Comparison of ENCODE assay signal across 16 cellular contexts in genomic region chr1:27237112-27237511, GRCh38.
"Had no signal": no experiment of that assay in that cellular context is flagged by ENCODE, and none has a peak within 500 bp of the region (broad histone marks: within the 10 kb centered on the region; RNA-seq: fewer than 3 reads in every experiment).

No MANE protein-coding gene starts in this region.

- H3K27me3 Mint-ChIP-seq: activated CD4-positive, alpha-beta T cell treated with anti-CD3 and anti-CD28 coated beads, Interleukin-2, amount 10 ng/mL, durations not matched to agents 7 days and 5 days; stimulated activated memory B cell treated with anti-CD40 and anti-IgM and Interleukin-4, amounts not matched to agents 10 μg/mL and 1 μg/mL and 100 μg/mL, for 72 hours had no signal

- DNase-seq: activated CD4-positive, alpha-beta T cell treated with anti-CD3 and anti-CD28 coated beads, Interleukin-2, amount 10 ng/mL, durations not matched to agents 7 days and 5 days; activated gamma-delta T cell treated with Interleukin-2 at 50 U/mL for 16 hours; aorta; effector CD4-positive, alpha-beta T cell; foreskin melanocyte; head of caudate nucleus; mammary epithelial cell; tibial artery had no signal

- H3K36me3 ChIP-seq: cardiac muscle cell, neutrophil, right atrium auricular region, tibial artery, vagina had no signal

- H3K4me3 ChIP-seq: cardiac muscle cell, right atrium auricular region, smooth muscle cell, tibial artery, vagina had no signal

- ATAC-seq: stimulated activated memory B cell treated with anti-CD40 and anti-IgM and Interleukin-4, amounts not matched to agents 10 μg/mL and 1 μg/mL and 100 μg/mL, for 72 hours; WTC11 had no signal

- H3K9me3 Mint-ChIP-seq: activated CD4-positive, alpha-beta T cell treated with anti-CD3 and anti-CD28 coated beads, Interleukin-2, amount 10 ng/mL, durations not matched to agents 7 days and 5 days; stimulated activated memory B cell treated with anti-CD40 and anti-IgM and Interleukin-4, amounts not matched to agents 10 μg/mL and 1 μg/mL and 100 μg/mL, for 72 hours; T-helper 1 cell treated with Interleukin-12 subunit alpha and Interleukin-12 subunit beta and Interleukin-4 antibody, amounts not matched to agents 30 μg/mL and 1 μg/mL, for 36 hours; WTC11 had no signal

- H3K27ac ChIP-seq: cardiac muscle cell, right atrium auricular region, tibial artery, vagina had no signal

- H3K27me3 ChIP-seq: cardiac muscle cell, neutrophil, right atrium auricular region, tibial artery, vagina had no signal

- H3K27ac Mint-ChIP-seq: activated CD4-positive, alpha-beta T cell treated with anti-CD3 and anti-CD28 coated beads, Interleukin-2, amount 10 ng/mL, durations not matched to agents 7 days and 5 days; T-helper 1 cell treated with Interleukin-12 subunit alpha and Interleukin-12 subunit beta and Interleukin-4 antibody, amounts not matched to agents 30 μg/mL and 1 μg/mL, for 36 hours; WTC11 had no signal

- H3K36me3 Mint-ChIP-seq: stimulated activated memory B cell treated with anti-CD40 and anti-IgM and Interleukin-4, amounts not matched to agents 10 μg/mL and 1 μg/mL and 100 μg/mL, for 72 hours; WTC11 had no signal

- H3K9me3 ChIP-seq: neutrophil, right atrium auricular region, tibial artery, vagina had no signal

- H3K4me2 ChIP-seq: smooth muscle cell had no signal

- H3K4me3 Mint-ChIP-seq: stimulated activated memory B cell treated with anti-CD40 and anti-IgM and Interleukin-4, amounts not matched to agents 10 μg/mL and 1 μg/mL and 100 μg/mL, for 72 hours; T-helper 1 cell treated with Interleukin-12 subunit alpha and Interleukin-12 subunit beta and Interleukin-4 antibody, amounts not matched to agents 30 μg/mL and 1 μg/mL, for 36 hours had no signal
